23 cellular contexts compared by ENCODE assay signal in genomic region chr22:42428760-42429159, GRCh38. TPM values are rescaled to one million over a fixed set of nuclear protein-coding genes. Genes with fewer than 3 reads are reported as not detected.
DNase-seq lines count a peak whose midpoint lies in the region; ATAC-seq, FAIRE-seq and TF ChIP-seq lines count a peak whose summit lies in the region.
"Had no signal": no experiment of that assay in that cellular context is flagged by ENCODE, and none has a peak within 500 bp of the region (broad histone marks: within the 10 kb centered on the region; RNA-seq: fewer than 3 reads in every experiment).

No MANE protein-coding gene starts in this region.

- WGBS in hepatocyte (ENCODE audit: low lambda C conversion rate, missing lambda C conversion rate) = 97% methylated on average over 3 of the region's 3 CpGs
- WGBS in tibial nerve, 2 donors = 64 to 83% methylated on average over 3 of the region's 3 CpGs
- WGBS in pancreas, 2 donors = 75% methylated on average over 3 of the region's 3 CpGs

- H4K20me1 ChIP-seq in HCT116 (ENCODE audit: insufficient read depth) = no peaks in the 10 kb centered on the region
- no peaks in the 10 kb centered on the region for H4K20me1 ChIP-seq in hepatocyte (ENCODE audit: insufficient read depth, poor library complexity, severe bottlenecking)

- H3K27me3 ChIP-seq in HCT116 (ENCODE audit: insufficient read depth, low read length) (no peaks in the 10 kb centered on the region), hepatocyte (no peaks in the 10 kb centered on the region), tibial nerve (peaks cover 0 to 52% of the 10 kb centered on the region in 2 donors), pancreas (no peaks in the 10 kb centered on the region)
- H3K27me3 ChIP-seq: BE2C had no signal

- intact Hi-C loops in HCT116 (cut with micrococcal nuclease) (no loop called here), pancreas (cut with DNase I) (no loop called here)
- intact Hi-C loops in dendritic cell treated with granulocyte-macrophage colony-stimulating factor and Interleukin-4, amounts not matched to agents 40 ng/mL and 50 ng/mL, for 4 days (cut with micrococcal nuclease) = no loop called here
- intact Hi-C loops in activated CD4-positive, alpha-beta memory T cell treated with anti-CD3 and anti-CD28 coated beads for 36 hours (cut with micrococcal nuclease) = no loop called here

- TF ChIP-seq RAD21 in HCT116 (IDR thresholded peaks at IDR 0.05; ENCODE audit: low read depth) = 0 out of 2 replicates have a peak, but pooled peaks have one; percentile 21

- H3K4me3 Mint-ChIP-seq in dendritic cell treated with granulocyte-macrophage colony-stimulating factor and Interleukin-4, amounts not matched to agents 40 ng/mL and 50 ng/mL, for 4 days = no peak overlapping the region
- no peak overlapping the region for H3K4me3 Mint-ChIP-seq in activated CD4-positive, alpha-beta memory T cell treated with anti-CD3 and anti-CD28 coated beads for 36 hours
- H3K4me3 Mint-ChIP-seq: CD4-positive, alpha-beta T cell; HFFc6 had no signal

- ATAC-seq in HCT116 (no peak), pancreas (no peak)

- H3K36me3 Mint-ChIP-seq in dendritic cell treated with granulocyte-macrophage colony-stimulating factor and Interleukin-4, amounts not matched to agents 40 ng/mL and 50 ng/mL, for 4 days (ENCODE audit: low read depth) = peaks cover 63% of the 10 kb centered on the region
- H3K36me3 Mint-ChIP-seq in activated CD4-positive, alpha-beta memory T cell treated with anti-CD3 and anti-CD28 coated beads for 36 hours = no peaks in the 10 kb centered on the region
- H3K36me3 Mint-ChIP-seq: IgD-negative memory B cell had no signal

- H3K9me3 Mint-ChIP-seq in dendritic cell treated with granulocyte-macrophage colony-stimulating factor and Interleukin-4, amounts not matched to agents 40 ng/mL and 50 ng/mL, for 4 days = no peaks in the 10 kb centered on the region
- H3K9me3 Mint-ChIP-seq in activated CD4-positive, alpha-beta memory T cell treated with anti-CD3 and anti-CD28 coated beads for 36 hours = no peaks in the 10 kb centered on the region
- H3K9me3 Mint-ChIP-seq: CD4-positive, alpha-beta T cell; HFFc6; IgD-negative memory B cell had no signal

- CTCF ChIA-PET in HCT116 (lab: Charles Lee) = no interaction called here
- CTCF ChIA-PET in activated CD4-positive, alpha-beta memory T cell treated with anti-CD3 and anti-CD28 coated beads for 36 hours (lab: Charles Lee) = interaction anchor here (1.0 kb wide), 1 partner anchor 9 kb away, joined by 3 read pairs; no protein-coding TSS in a partner anchor

- H3K9me3 ChIP-seq in HCT116 (ENCODE audit: control insufficient read depth in 1 of 2, insufficient read depth in 1 of 2, low read depth in 1 of 2, low read length in 2 of 2) = no peaks in the 10 kb centered on the region
- no peaks in the 10 kb centered on the region for H3K9me3 ChIP-seq in hepatocyte (ENCODE audit: low read depth)
- H3K9me3 ChIP-seq in tibial nerve = no peaks in the 10 kb centered on the region
- H3K9me3 ChIP-seq in pancreas = no peaks in the 10 kb centered on the region
- H3K9me3 ChIP-seq: BE2C, Caco-2 had no signal

- no peak overlapping the region for H3K9ac ChIP-seq in HCT116 (ENCODE audit: low read length)
- H3K9ac ChIP-seq: GM23248 had no signal

- peaks cover 0 to 7% of the 10 kb centered on the region in 2 experiments; a peak in 2 of 4 replicates for H3K4me1 ChIP-seq in HCT116 (ENCODE audit: control insufficient read depth in 1 of 2, insufficient read depth in 2 of 2, low read length in 2 of 2)
- peaks cover 21% of the 10 kb centered on the region for H3K4me1 ChIP-seq in hepatocyte (ENCODE audit: insufficient read depth)
- H3K4me1 ChIP-seq in tibial nerve = peaks cover 0 to 22% (median 5%) of the 10 kb centered on the region in 4 donors
- H3K4me1 ChIP-seq in pancreas = no peaks in the 10 kb centered on the region

- TF ChIP-seq POLR2A in HCT116 (IDR thresholded peaks at IDR 0.05; ENCODE audit: borderline replicate concordance, extremely low read depth, insufficient read depth, insufficient read length) (no peak), tibial nerve (IDR thresholded peaks at IDR 0.05) (no peak)

- H3K4me3 ChIP-seq in HCT116 (replicated peaks in 1 of 2; ENCODE audit: low read depth in 1 of 2, low read length in 2 of 2) = no peak overlapping the region
- H3K4me3 ChIP-seq in hepatocyte = no peak overlapping the region
- H3K4me3 ChIP-seq in tibial nerve = no peak overlapping the region
- H3K4me3 ChIP-seq in pancreas = no peak overlapping the region
- H3K4me3 ChIP-seq: GM23248 had no signal

- TF ChIP-seq EP300 in tibial nerve (IDR thresholded peaks at IDR 0.05) = no peak

- no peak overlapping the region for H2AFZ ChIP-seq in HCT116 (ENCODE audit: low read depth, low read length, poor library complexity, severe bottlenecking)
- H2AFZ ChIP-seq in hepatocyte = no peak overlapping the region
- H2AFZ ChIP-seq: GM23248 had no signal

- POLR2A ChIA-PET in HCT116 (lab: Charles Lee) = no interaction called here
- POLR2A ChIA-PET in activated CD4-positive, alpha-beta memory T cell treated with anti-CD3 and anti-CD28 coated beads for 36 hours (lab: Charles Lee) = no interaction called here

- H3K27ac ChIP-seq in HCT116 (ENCODE audit: low read depth, low read length) = no peak overlapping the region
- H3K27ac ChIP-seq in hepatocyte = no peak overlapping the region
- H3K27ac ChIP-seq in tibial nerve = no peak overlapping the region
- H3K27ac ChIP-seq in pancreas = no peak overlapping the region
- H3K27ac ChIP-seq: GM23248 had no signal

- H3K4me2 ChIP-seq in HCT116 (ENCODE audit: low read length) (no peak overlapping the region), hepatocyte (no peak overlapping the region)

- peaks cover 86% of the 10 kb centered on the region for H3K4me1 Mint-ChIP-seq in dendritic cell treated with granulocyte-macrophage colony-stimulating factor and Interleukin-4, amounts not matched to agents 40 ng/mL and 50 ng/mL, for 4 days (ENCODE audit: low read depth)
- H3K4me1 Mint-ChIP-seq in activated CD4-positive, alpha-beta memory T cell treated with anti-CD3 and anti-CD28 coated beads for 36 hours (ENCODE audit: low read depth) = no peaks in the 10 kb centered on the region

- RAD21 ChIA-PET in HCT116 (lab: Charles Lee; ENCODE audit: low non-redundant PET in 1 of 2, low total read pairs in 2 of 2, uncharacterized antibody in 2 of 2, unreplicated experiment in 2 of 2) = no interaction called here

- no peaks in the 10 kb centered on the region for H3K36me3 ChIP-seq in HCT116 (ENCODE audit: control insufficient read depth in 1 of 2, insufficient read depth in 2 of 2, low read length in 2 of 2)
- no peaks in the 10 kb centered on the region for H3K36me3 ChIP-seq in hepatocyte (replicated peaks; ENCODE audit: insufficient read depth, low read depth)
- no peaks in the 10 kb centered on the region for H3K36me3 ChIP-seq in tibial nerve
- no peaks in the 10 kb centered on the region for H3K36me3 ChIP-seq in pancreas
- H3K36me3 ChIP-seq: BE2C had no signal

- no TSS peak for BruUV-seq in HCT116 (replicated peaks; lab: Mats Ljungman, UMichigan)

- H3K79me2 ChIP-seq in HCT116 (ENCODE audit: insufficient read depth, low read length) (no peaks in the 10 kb centered on the region), hepatocyte (no peaks in the 10 kb centered on the region)

- H3K27me3 Mint-ChIP-seq in dendritic cell treated with granulocyte-macrophage colony-stimulating factor and Interleukin-4, amounts not matched to agents 40 ng/mL and 50 ng/mL, for 4 days = no peaks in the 10 kb centered on the region
- H3K27me3 Mint-ChIP-seq in activated CD4-positive, alpha-beta memory T cell treated with anti-CD3 and anti-CD28 coated beads for 36 hours = peaks cover 14% of the 10 kb centered on the region

- TF ChIP-seq CTCF in HCT116 (IDR thresholded peaks at IDR 0.05 in 2 of 3, conservative IDR thresholded peaks at IDR 0.05 in 1 of 3; ENCODE audit: borderline replicate concordance in 1 of 3, insufficient read depth in 1 of 3, low read depth in 2 of 3, low read length in 2 of 3) (no peak), hepatocyte (IDR thresholded peaks at IDR 0.05; ENCODE audit: poor library complexity) (no peak), tibial nerve (IDR thresholded peaks at IDR 0.05) (no peak), pancreas (IDR thresholded peaks at IDR 0.05) (no peak)

- DNase-seq in HCT116 (ENCODE audit: low read depth, low spot score) = no peak
- peak; percentile 3 for DNase-seq in hepatocyte (ENCODE audit: low spot score)
- no peak for DNase-seq in stimulated activated naive CD4-positive, alpha-beta T cell (lab: John Stamatoyannopoulos, UW)
- DNase-seq in activated CD4-positive, alpha-beta memory T cell treated with anti-CD3 and anti-CD28 coated beads for 36 hours = no peak
- no peak for DNase-seq in tibial nerve (ENCODE audit: low spot score in 2 of 2)
- DNase-seq in pancreas = no peak
- DNase-seq: ACHN; BE2C; C1 segment of cervical spinal cord; Caco-2; CD4-positive, alpha-beta T cell; GDM1; GM23248; HCEC 1CT; HFFc6; KBM-7 had no signal

- no peaks in the 10 kb centered on the region for H3K9me2 ChIP-seq in HCT116 (ENCODE audit: insufficient read depth)
- H3K9me2 ChIP-seq in hepatocyte (replicated peaks; ENCODE audit: insufficient read depth) = no peaks in the 10 kb centered on the region

- peak overlapping the region; percentile 61 for H3K27ac Mint-ChIP-seq in dendritic cell treated with granulocyte-macrophage colony-stimulating factor and Interleukin-4, amounts not matched to agents 40 ng/mL and 50 ng/mL, for 4 days
- no peak overlapping the region for H3K27ac Mint-ChIP-seq in activated CD4-positive, alpha-beta memory T cell treated with anti-CD3 and anti-CD28 coated beads for 36 hours
- H3K27ac Mint-ChIP-seq: CD4-positive, alpha-beta T cell; HFFc6; IgD-negative memory B cell had no signal

- FAIRE-seq in pancreas (lab: Jason Lieb, UNC) = no peak
- FAIRE-seq: A204.1, D721Med, GM19239, H54, HTR-8/SVneo had no signal

TF ChIP-seq in HCT116, 20 proteins besides CTCF, POLR2A, EP300 and RAD21:
- TF ChIP-seq SP1 (IDR thresholded peaks at IDR 0.05; ENCODE audit: low read depth) = no peak
TF ChIP-seq in HCT116: peak in this region for 0.

RNA-seq across cellular contexts. Expression of gene NFAM1, which starts 3.4 kb away (rescaled TPM):
- total RNA-seq in HCT116 (2021; ENCODE audit: unreplicated experiment) (0.12 TPM), hepatocyte (0.16 and 0.53 TPM in 2 replicates), tibial nerve (1 to 10 TPM; 1.8 to 2.8 (median 2.2) TPM), pancreas (1 to 10 TPM in 3 of 6 donors, under 1 TPM in 3; 0.20 to 4.4 (median 0.97) TPM)
- polyA plus RNA-seq in HCT116 (2012) = 0.01 and 0.03 TPM in 2 replicates
- polyA plus RNA-seq in hepatocyte (0.15 and 1.0 TPM in 2 replicates), pancreas (under 1 TPM; 0.45 to 0.61 TPM)
- under 1 TPM; 0.15 to 0.24 TPM for total RNA-seq in activated CD4-positive, alpha-beta memory T cell treated with anti-CD3 and anti-CD28 coated beads for 36 hours
- total RNA-seq: Caco-2, GM23248, HFFc6 had no signal
- polyA plus RNA-seq: GM23248 had no signal
